1 cellular context compared by ENCODE assay signal in the genomic region with DNA sequence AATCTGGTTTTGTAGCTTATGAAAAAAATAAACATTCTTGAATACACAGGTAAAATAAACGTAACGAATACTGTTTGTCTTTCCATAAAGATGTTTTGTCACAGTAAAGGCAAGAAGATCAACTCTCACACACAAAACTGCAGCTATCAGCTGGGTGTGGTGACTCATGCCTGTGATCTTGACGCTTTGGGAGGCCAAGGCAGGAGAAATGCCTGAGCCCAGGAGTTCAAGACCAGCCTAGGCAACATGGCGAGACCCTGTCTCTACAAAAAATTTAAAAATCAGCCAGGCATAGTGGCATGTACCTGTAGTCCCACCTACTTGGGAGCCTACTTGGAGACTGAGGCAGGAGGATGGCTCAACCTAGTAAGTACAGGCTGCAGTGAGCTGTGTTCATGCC.
TF ChIP-seq lines count a peak whose summit lies in the region.

No MANE protein-coding gene starts in this region.

TF ChIP-seq in SK-N-SH, 30 proteins besides CTCF, POLR2A, EP300 and RAD21 (continued from another document):
- TF ChIP-seq IRF3 (IDR thresholded peaks at IDR 0.05; ENCODE audit: low read depth, low read length) (no peak), MAX (IDR thresholded peaks at IDR 0.05; ENCODE audit: low read depth) (no peak)
- TF ChIP-seq, protein P1, sequence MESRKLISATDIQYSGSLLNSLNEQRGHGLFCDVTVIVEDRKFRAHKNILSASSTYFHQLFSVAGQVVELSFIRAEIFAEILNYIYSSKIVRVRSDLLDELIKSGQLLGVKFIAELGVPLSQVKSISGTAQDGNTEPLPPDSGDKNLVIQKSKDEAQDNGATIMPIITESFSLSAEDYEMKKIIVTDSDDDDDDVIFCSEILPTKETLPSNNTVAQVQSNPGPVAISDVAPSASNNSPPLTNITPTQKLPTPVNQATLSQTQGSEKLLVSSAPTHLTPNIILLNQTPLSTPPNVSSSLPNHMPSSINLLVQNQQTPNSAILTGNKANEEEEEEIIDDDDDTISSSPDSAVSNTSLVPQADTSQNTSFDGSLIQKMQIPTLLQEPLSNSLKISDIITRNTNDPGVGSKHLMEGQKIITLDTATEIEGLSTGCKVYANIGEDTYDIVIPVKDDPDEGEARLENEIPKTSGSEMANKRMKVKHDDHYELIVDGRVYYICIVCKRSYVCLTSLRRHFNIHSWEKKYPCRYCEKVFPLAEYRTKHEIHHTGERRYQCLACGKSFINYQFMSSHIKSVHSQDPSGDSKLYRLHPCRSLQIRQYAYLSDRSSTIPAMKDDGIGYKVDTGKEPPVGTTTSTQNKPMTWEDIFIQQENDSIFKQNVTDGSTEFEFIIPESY (IDR thresholded peaks at IDR 0.05; ENCODE audit: borderline replicate concordance, low read depth) = no peak
